ENCODE assay signal across 1 cellular context in genomic region chr3:172194702-172195392, GRCh38.
TF ChIP-seq lines count a peak whose summit lies in the region.

No MANE protein-coding gene starts in this region.

TF ChIP-seq in HepG2, 621 proteins besides CTCF, POLR2A, EP300 and RAD21 (continued from another document):
- TF ChIP-seq, protein P1, sequence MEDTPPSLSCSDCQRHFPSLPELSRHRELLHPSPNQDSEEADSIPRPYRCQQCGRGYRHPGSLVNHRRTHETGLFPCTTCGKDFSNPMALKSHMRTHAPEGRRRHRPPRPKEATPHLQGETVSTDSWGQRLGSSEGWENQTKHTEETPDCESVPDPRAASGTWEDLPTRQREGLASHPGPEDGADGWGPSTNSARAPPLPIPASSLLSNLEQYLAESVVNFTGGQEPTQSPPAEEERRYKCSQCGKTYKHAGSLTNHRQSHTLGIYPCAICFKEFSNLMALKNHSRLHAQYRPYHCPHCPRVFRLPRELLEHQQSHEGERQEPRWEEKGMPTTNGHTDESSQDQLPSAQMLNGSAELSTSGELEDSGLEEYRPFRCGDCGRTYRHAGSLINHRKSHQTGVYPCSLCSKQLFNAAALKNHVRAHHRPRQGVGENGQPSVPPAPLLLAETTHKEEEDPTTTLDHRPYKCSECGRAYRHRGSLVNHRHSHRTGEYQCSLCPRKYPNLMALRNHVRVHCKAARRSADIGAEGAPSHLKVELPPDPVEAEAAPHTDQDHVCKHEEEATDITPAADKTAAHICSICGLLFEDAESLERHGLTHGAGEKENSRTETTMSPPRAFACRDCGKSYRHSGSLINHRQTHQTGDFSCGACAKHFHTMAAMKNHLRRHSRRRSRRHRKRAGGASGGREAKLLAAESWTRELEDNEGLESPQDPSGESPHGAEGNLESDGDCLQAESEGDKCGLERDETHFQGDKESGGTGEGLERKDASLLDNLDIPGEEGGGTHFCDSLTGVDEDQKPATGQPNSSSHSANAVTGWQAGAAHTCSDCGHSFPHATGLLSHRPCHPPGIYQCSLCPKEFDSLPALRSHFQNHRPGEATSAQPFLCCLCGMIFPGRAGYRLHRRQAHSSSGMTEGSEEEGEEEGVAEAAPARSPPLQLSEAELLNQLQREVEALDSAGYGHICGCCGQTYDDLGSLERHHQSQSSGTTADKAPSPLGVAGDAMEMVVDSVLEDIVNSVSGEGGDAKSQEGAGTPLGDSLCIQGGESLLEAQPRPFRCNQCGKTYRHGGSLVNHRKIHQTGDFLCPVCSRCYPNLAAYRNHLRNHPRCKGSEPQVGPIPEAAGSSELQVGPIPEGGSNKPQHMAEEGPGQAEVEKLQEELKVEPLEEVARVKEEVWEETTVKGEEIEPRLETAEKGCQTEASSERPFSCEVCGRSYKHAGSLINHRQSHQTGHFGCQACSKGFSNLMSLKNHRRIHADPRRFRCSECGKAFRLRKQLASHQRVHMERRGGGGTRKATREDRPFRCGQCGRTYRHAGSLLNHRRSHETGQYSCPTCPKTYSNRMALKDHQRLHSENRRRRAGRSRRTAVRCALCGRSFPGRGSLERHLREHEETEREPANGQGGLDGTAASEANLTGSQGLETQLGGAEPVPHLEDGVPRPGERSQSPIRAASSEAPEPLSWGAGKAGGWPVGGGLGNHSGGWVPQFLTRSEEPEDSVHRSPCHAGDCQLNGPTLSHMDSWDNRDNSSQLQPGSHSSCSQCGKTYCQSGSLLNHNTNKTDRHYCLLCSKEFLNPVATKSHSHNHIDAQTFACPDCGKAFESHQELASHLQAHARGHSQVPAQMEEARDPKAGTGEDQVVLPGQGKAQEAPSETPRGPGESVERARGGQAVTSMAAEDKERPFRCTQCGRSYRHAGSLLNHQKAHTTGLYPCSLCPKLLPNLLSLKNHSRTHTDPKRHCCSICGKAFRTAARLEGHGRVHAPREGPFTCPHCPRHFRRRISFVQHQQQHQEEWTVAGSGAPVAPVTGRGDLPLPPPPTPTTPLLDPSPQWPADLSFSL (CRISPR knock-in tag; IDR thresholded peaks at IDR 0.05): no peak
- no peak for TF ChIP-seq ZNF383 (CRISPR knock-in tag; IDR thresholded peaks at IDR 0.05; ENCODE audit: borderline replicate concordance)
- no peak for TF ChIP-seq NAIF1 (CRISPR knock-in tag; IDR thresholded peaks at IDR 0.05; ENCODE audit: borderline replicate concordance)
- TF ChIP-seq ZBTB33 (CRISPR knock-in tag; IDR thresholded peaks at IDR 0.05): peak; percentile 17; the same call in 1 of the 2 replicates
- no peak for TF ChIP-seq CEBPB (IDR thresholded peaks at IDR 0.05; ENCODE audit: borderline replicate concordance, low read depth, low read length)
- TF ChIP-seq RELA (CRISPR knock-in tag; IDR thresholded peaks at IDR 0.05): no peak
